1 cellular context compared by ENCODE assay signal in the genomic region with DNA sequence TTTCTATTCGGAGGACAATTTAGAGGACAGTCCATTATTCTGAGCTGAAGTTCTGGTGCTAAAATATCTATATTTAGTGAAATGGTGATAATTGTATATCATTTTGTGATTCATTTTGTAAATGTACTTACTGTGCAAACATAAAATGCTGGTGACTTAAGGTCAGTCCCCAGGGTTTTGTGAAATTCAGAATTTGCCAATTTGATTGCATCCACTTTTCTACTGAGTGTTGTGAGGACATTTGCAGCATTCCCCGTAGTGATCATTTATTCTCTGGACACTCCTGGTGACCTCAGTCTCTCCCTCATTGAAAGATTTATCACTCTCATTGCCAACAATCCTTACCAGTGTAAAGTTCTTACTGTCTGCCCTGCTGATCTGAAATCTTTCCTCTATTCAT.
TF ChIP-seq lines count a peak whose summit lies in the region.

No MANE protein-coding gene starts in this region.

TF ChIP-seq in IMR-90, 13 proteins besides CTCF, POLR2A, EP300 and RAD21 (continued from another document):
- TF ChIP-seq SMC3 (IDR thresholded peaks at IDR 0.05; ENCODE audit: low read depth, low read length) (no peak), CEBPB (IDR thresholded peaks at IDR 0.05; ENCODE audit: low read depth, low read length) (no peak)
